ENCODE assay signal across 31 cellular contexts in genomic region chrX:110359273-110359672, GRCh38. TPM values are rescaled to one million over a fixed set of nuclear protein-coding genes. Genes with fewer than 3 reads are reported as not detected.
"Had no signal": no experiment of that assay in that cellular context is flagged by ENCODE, and none has a peak within 500 bp of the region (broad histone marks: within the 10 kb centered on the region; RNA-seq: fewer than 3 reads in every experiment).

No MANE protein-coding gene starts in this region.

- H3K4me2 ChIP-seq: smooth muscle cell had no signal

- H3K4me3 ChIP-seq: ascending aorta, coronary artery, heart right ventricle, pancreas, psoas muscle, right atrium auricular region, smooth muscle cell, thyroid gland, upper lobe of left lung, vagina had no signal

- H3K27ac ChIP-seq: ascending aorta, brain microvascular endothelial cell, coronary artery, heart right ventricle, pancreas, psoas muscle, right atrium auricular region, thyroid gland, upper lobe of left lung, vagina had no signal

- DNase-seq: activated CD4-positive, alpha-beta T cell treated with anti-CD3 and anti-CD28 coated beads for 36 hours; activated CD4-positive, CD25-positive, alpha-beta regulatory T cell; activated effector memory CD4-positive, alpha-beta T cell treated with Interleukin-2 at 50 U/mL for 16 hours; activated naive CD4-positive, alpha-beta T cell treated with Interleukin-2 at 50 U/mL for 16 hours; activated naive CD8-positive, alpha-beta T cell treated with anti-CD3 and anti-CD28 coated beads, Interleukin-2, amount 10 ng/mL, durations not matched to agents 7 days and 5 days; activated T-cell treated with anti-CD3 and anti-CD28 coated beads for 4 hours; activated T-cell treated with anti-CD3 and anti-CD28 coated beads, Interleukin-2, amount 50 U/mL, for 72 hours; brain microvascular endothelial cell; heart right ventricle; left cardiac atrium; left ventricle myocardium superior; naive thymus-derived CD4-positive, alpha-beta T cell; nucleus accumbens; pancreas; psoas muscle; stimulated activated CD4-positive, alpha-beta T cell treated with anti-CD3 and anti-CD28 coated beads, Interleukin-1b, Interleukin-23, amount 100 ng/mL, for 48 hours; stimulated activated CD4-positive, alpha-beta T cell treated with anti-CD3 and anti-CD28 coated beads, Interleukin-4, amount 100 ng/mL, for 4 hours; stimulated activated CD8-positive, alpha-beta memory T cell treated with anti-CD3 and anti-CD28 coated beads, Interleukin-4, amount 100 ng/mL, for 48 hours; stimulated activated naive CD8-positive, alpha-beta T cell treated with anti-CD3 and anti-CD28 coated beads, Interleukin-15, amount 100 ng/mL, for 72 hours; thyroid gland; upper lobe of left lung had no signal

- H3K4me1 ChIP-seq: ascending aorta, heart right ventricle, pancreas, psoas muscle, right atrium auricular region, thyroid gland, upper lobe of left lung, vagina had no signal

- H3K27me3 ChIP-seq: ascending aorta, brain microvascular endothelial cell, right atrium auricular region, thyroid gland, upper lobe of left lung, vagina had no signal

- H3K36me3 ChIP-seq: ascending aorta, brain microvascular endothelial cell, heart right ventricle, pancreas, right atrium auricular region, thyroid gland, upper lobe of left lung, vagina had no signal

- H3K9me3 ChIP-seq: ascending aorta, heart right ventricle, pancreas, thyroid gland, upper lobe of left lung, vagina had no signal

- ATAC-seq: activated CD4-positive, alpha-beta T cell treated with anti-CD3 and anti-CD28 coated beads for 36 hours; activated T-cell treated with anti-CD3 and anti-CD28 coated beads, Interleukin-2, amount 50 U/mL, for 72 hours; esophagus mucosa; heart right ventricle; left cardiac atrium; left ventricle myocardium superior; naive thymus-derived CD4-positive, alpha-beta T cell; pancreas; psoas muscle; stimulated activated memory B cell treated with anti-CD40 and anti-IgM and Interleukin-4, amounts not matched to agents 10 μg/mL and 1 μg/mL and 100 μg/mL, for 72 hours; stimulated activated naive CD8-positive, alpha-beta T cell treated with anti-CD3 and anti-CD28 coated beads, Interleukin-15, amount 100 ng/mL, for 72 hours had no signal

RNA-seq across cellular contexts. Expression of gene RTL9, which starts 0.6 kb away (rescaled TPM):
- total RNA-seq: activated naive CD8-positive, alpha-beta T cell treated with anti-CD3 and anti-CD28 coated beads, Interleukin-2, amount 10 ng/mL, durations not matched to agents 7 days and 5 days; ascending aorta; endothelial cell of umbilical vein; esophagus mucosa; lung microvascular endothelial cell; naive thymus-derived CD4-positive, alpha-beta T cell; T-helper 1 cell treated with Interleukin-12 subunit alpha and Interleukin-12 subunit beta and Interleukin-4 antibody, amounts not matched to agents 30 ng/mL and 1 ng/mL, for 36 hours; vagina had no signal
